Comparison of ENCODE assay signal across 17 cellular contexts in the genomic region with DNA sequence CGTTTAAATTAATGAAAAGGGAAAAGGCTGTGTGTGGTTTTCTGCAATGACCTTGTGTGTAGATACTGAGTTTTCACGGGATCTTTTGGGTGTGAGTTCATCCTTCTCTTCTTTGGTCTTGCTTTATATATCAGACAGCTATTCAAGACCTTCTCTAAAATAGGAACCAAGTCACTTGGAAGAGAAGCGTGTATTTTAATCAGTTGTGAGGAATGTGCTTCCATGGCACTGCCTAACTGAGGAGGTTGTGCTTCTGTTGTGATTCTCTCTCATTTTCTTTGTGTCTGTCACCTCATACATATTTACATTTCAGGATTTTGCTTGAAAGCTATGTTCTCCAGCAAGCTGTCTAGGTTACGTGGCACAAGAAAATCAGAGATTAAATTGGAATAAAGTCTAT.
A peak's percentile ranks its signal among the peaks of the same experiment; 100 is the strongest.
DNase-seq lines count a peak whose midpoint lies in the region; ATAC-seq lines count a peak whose summit lies in the region.
"Had no signal": no experiment of that assay in that cellular context is flagged by ENCODE, and none has a peak within 500 bp of the region (broad histone marks: within the 10 kb centered on the region; RNA-seq: fewer than 3 reads in every experiment).

No MANE protein-coding gene starts in this region.

- no peak overlapping the region for H3K4me3 ChIP-seq in neuron (ENCODE audit: low read length)
- H3K4me3 ChIP-seq: BLaER1, HAP-1 had no signal

- H2AFZ ChIP-seq in neuron (ENCODE audit: low read depth, low read length), result peak overlapping the region; percentile 73

- DNase-seq in Right ventricle myocardium superior (no peak), Right ventricle myocardium inferior (ENCODE audit: missing footprints) (no peak), left ventricle myocardium superior (no peak), cardiac septum (ENCODE audit: low spot score) (no peak), NCI-H1092 (lab: John Stamatoyannopoulos, UW) (no peak), MV-4-11 (lab: John Stamatoyannopoulos, UW) (no peak)
- DNase-seq: Caco-2; CD4-positive, CD25-positive, alpha-beta regulatory T cell; CD8-positive, alpha-beta T cell; DMS153; DND-41; GOT3; HFFc6 had no signal

- H3K4me1 ChIP-seq in neuron (ENCODE audit: insufficient read depth, low read length), result peaks cover 19% of the 10 kb centered on the region
- H3K4me1 ChIP-seq: BLaER1, Caco-2, HAP-1 had no signal

- H3K9me3 ChIP-seq in neuron (ENCODE audit: low read length), result peaks cover 8% of the 10 kb centered on the region
- H3K9me3 ChIP-seq: Caco-2, HAP-1 had no signal

- no peaks in the 10 kb centered on the region for H3K27me3 ChIP-seq in neuron (ENCODE audit: insufficient read depth, low read length)
- H3K27me3 ChIP-seq: BLaER1 had no signal

- intact Hi-C loops in Right ventricle myocardium superior (cut with DNase I), result loop anchor here (10.0 kb wide), 1 partner anchor 112 kb away; no protein-coding TSS in a partner anchor
- intact Hi-C loops in Right ventricle myocardium inferior (cut with DNase I), result no loop called here
- intact Hi-C loops in left ventricle myocardium superior (cut with micrococcal nuclease), result no loop called here
- intact Hi-C loops in cardiac septum (cut with DNase I), result no loop called here

- no peaks in the 10 kb centered on the region for H3K36me3 ChIP-seq in neuron (ENCODE audit: insufficient read depth, low read length)
- H3K36me3 ChIP-seq: BLaER1, HAP-1 had no signal

- ATAC-seq in Right ventricle myocardium superior (ENCODE audit: poor library complexity), result peak; percentile 51
- no peak for ATAC-seq in Right ventricle myocardium inferior
- ATAC-seq in left ventricle myocardium superior, result peak; percentile 69
- ATAC-seq in HG03432 (IDR thresholded peaks at IDR 0.05; ENCODE audit: unreplicated experiment), result no peak
- ATAC-seq: CD8-positive, alpha-beta T cell had no signal

Comparison
In these comparisons a context has a peak if more than half of its experiments do, and no peak if none do; other contexts are left out.
1. ATAC-seq: peak in Right ventricle myocardium superior (single experiment) and left ventricle myocardium superior (single experiment); none in Right ventricle myocardium inferior (single experiment) and HG03432 (single experiment).